2 cellular contexts compared by ENCODE assay signal in the genomic region with DNA sequence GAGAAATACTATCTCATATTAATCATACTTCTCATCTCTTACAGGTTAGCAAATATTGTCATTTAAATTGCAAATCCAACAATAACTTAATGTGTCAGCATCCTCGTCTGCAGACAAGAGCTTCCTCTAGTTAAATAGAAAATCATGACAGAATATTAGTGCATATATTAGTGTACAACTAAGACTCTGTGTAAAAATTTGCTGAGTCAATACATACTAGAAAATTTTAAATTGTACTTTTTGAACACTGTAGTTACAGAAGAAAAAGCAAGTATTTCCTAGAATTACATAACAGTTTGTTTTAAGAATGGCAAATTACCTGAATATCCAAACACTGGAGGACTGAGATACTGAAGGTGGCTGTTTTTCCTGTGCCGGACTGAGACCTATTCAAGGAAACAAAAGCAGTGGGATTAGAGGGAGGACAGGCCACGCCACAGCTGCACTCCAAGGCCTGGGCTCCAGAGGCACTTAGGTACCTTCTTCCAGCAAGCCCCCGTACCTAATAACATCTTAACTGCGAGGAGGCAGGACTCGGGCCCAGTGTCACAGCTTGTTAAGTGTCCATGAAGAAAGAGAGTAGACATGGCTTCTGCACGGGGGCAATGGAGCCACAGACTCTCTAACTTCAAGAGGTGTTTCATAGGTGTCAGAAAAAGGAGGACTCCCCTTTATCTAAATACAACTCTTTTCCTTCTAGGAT.
A peak's percentile ranks its signal among the peaks of the same experiment; 100 is the strongest.
TF ChIP-seq lines count a peak whose summit lies in the region.

No MANE protein-coding gene starts in this region.

TF ChIP-seq in IMR-90, 13 proteins besides CTCF, POLR2A, EP300 and RAD21:
- no peak for TF ChIP-seq RCOR1 (IDR thresholded peaks at IDR 0.05; ENCODE audit: insufficient replicate concordance, low read length)
- TF ChIP-seq BHLHE40 (IDR thresholded peaks at IDR 0.05; ENCODE audit: low read depth, low read length), result no peak
- no peak for TF ChIP-seq MXI1 (IDR thresholded peaks at IDR 0.05; ENCODE audit: borderline replicate concordance, low read depth, low read length)
- TF ChIP-seq FOS (IDR thresholded peaks at IDR 0.05; ENCODE audit: low read depth, low read length), result no peak
- no peak for TF ChIP-seq RFX5 (IDR thresholded peaks at IDR 0.05; ENCODE audit: low read depth, low read length)
- no peak for TF ChIP-seq CHD1 (IDR thresholded peaks at IDR 0.05; ENCODE audit: low read depth, low read length)
- peak; percentile 85 for TF ChIP-seq MAFK (IDR thresholded peaks at IDR 0.05; ENCODE audit: low read depth, low read length)

TF ChIP-seq in K562, 482 proteins besides CTCF, POLR2A, EP300 and RAD21:
- no peak for TF ChIP-seq ZNF124 (CRISPR knock-in tag; IDR thresholded peaks at IDR 0.05)
- TF ChIP-seq MAFK (IDR thresholded peaks at IDR 0.05; ENCODE audit: low read length), result peak; percentile 62; the same call in 1 of the 2 replicates
- TF ChIP-seq MAFF (IDR thresholded peaks at IDR 0.05; ENCODE audit: low read length), result peak; percentile 58
- TF ChIP-seq C11orf30 (IDR thresholded peaks at IDR 0.05; ENCODE audit: low read depth), result peak; percentile 70
- no peak for TF ChIP-seq TRIM28 (IDR thresholded peaks at IDR 0.05)
- peak; percentile 62 for TF ChIP-seq MAFG (tag; conservative IDR thresholded peaks at IDR 0.05)
- peak; percentile 90 for TF ChIP-seq ZNF316 (IDR thresholded peaks at IDR 0.05)
